In the genomic region with DNA sequence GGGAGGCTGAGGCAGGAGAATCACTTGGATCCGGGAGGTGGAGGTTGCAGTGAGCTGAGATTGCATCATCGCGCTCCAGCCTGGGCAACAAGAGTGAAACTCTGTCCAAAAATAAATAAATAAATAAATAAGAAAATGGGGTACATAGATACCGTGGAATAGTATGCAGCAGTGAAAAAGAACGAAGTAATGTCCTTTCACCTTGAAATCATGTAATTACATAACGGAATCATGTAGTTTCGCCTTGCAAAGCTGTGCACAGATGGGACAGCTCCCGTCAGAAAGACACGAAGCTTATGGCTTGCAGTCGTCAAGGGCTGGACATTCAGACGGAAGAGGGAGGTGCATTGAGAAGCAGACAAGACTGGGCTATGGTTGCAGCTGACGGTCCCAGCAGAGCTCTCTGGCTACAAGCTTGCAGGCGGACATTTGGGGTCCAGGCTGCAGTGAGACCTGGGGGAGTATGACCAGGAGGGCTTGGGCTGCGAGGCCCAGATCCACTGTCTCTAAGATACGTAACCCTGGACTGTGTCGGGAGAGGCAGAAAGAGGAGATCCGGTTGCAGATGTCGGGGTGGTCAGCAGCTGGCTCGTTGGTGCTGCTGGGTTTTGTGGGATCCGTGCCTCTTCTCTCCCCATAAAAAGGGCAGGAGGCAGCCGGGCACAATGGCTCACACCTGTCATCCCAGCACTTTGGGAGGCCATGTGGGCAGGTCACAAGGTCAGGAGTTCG, we compare ENCODE assay signal across 20 cellular contexts. TPM values are rescaled to one million over a fixed set of nuclear protein-coding genes. Genes with fewer than 3 reads are reported as not detected.
DNase-seq lines count a peak whose midpoint lies in the region; ATAC-seq, FAIRE-seq and TF ChIP-seq lines count a peak whose summit lies in the region.
"Had no signal": no experiment of that assay in that cellular context is flagged by ENCODE, and none has a peak within 500 bp of the region (broad histone marks: within the 10 kb centered on the region; RNA-seq: fewer than 3 reads in every experiment).

No MANE protein-coding gene starts in this region.

- H3K4me1 ChIP-seq in K562 (replicated peaks in 1 of 2; ENCODE audit: control insufficient read depth in 2 of 2, insufficient read depth in 2 of 2, low read length in 2 of 2) = no peaks in the 10 kb centered on the region
- H3K4me1 ChIP-seq: A549, Peyer's patch had no signal

- no peaks in the 10 kb centered on the region for H3K79me2 ChIP-seq in K562 (ENCODE audit: control insufficient read depth, insufficient read depth, low read length)

- no peaks in the 10 kb centered on the region for H3K9me1 ChIP-seq in K562 (ENCODE audit: control insufficient read depth, insufficient read depth, low read length)

- H3K9ac ChIP-seq in K562 (ENCODE audit: insufficient read depth in 1 of 2, low read depth in 2 of 2, low read length in 2 of 2) = no peak overlapping the region

- DNase-seq in activated CD8-positive, alpha-beta memory T cell treated with anti-CD3 and anti-CD28 coated beads for 24 hours = peak; percentile 46
- DNase-seq in activated CD8-positive, alpha-beta memory T cell treated with anti-CD3 and anti-CD28 coated beads, Interleukin-2, amount 50 U/mL, for 4 hours = no peak
- DNase-seq in GM12892 (ENCODE audit: insufficient read length) (no peak), K562 (ENCODE audit: extremely low read depth in 1 of 4, low spot score in 3 of 4) (no peak), NCI-H446 treated with DMSO at 0.1 percent for 48 hours (lab: John Stamatoyannopoulos, UW) (no peak), NCI-H2196 (lab: John Stamatoyannopoulos, UW; ENCODE audit: unreplicated experiment) (no peak)
- DNase-seq in stimulated activated CD8-positive, alpha-beta memory T cell treated with anti-CD3 and anti-CD28 coated beads, Interleukin-4, amount 100 ng/mL, for 48 hours = peak; percentile 15
- DNase-seq in activated naive CD4-positive, alpha-beta T cell (lab: John Stamatoyannopoulos, UW) = no peak
- DNase-seq: CD4-positive, CD25-positive, alpha-beta regulatory T cell; DMS53; KBM-7; NCI-H1048; NCI-H2107; NCI-H345; NCI-H774; SHP77 had no signal

- H2AFZ ChIP-seq in K562 (ENCODE audit: low read depth, low read length) = no peak overlapping the region

- no peaks in the 10 kb centered on the region for H3K36me3 ChIP-seq in K562 (ENCODE audit: control insufficient read depth, insufficient read depth, low read length)
- H3K36me3 ChIP-seq: Peyer's patch had no signal

- FAIRE-seq in GM12892 (lab: Jason Lieb, UNC) = peak; percentile 5
- FAIRE-seq in K562 (lab: Jason Lieb, UNC) = no peak
- FAIRE-seq: A549, GM12878 had no signal

- H3K27ac ChIP-seq in K562 (ENCODE audit: extremely low read depth, low read depth, low read length) = no peak overlapping the region
- H3K27ac ChIP-seq: A549, HL-60, Peyer's patch had no signal

- no peak for TF ChIP-seq CTCF in K562 (IDR thresholded peaks at IDR 0.05 in 2 of 3, conservative IDR thresholded peaks at IDR 0.05 in 1 of 3; ENCODE audit: insufficient read depth in 2 of 3, low read depth in 1 of 3, low read length in 3 of 3)

- H4K20me1 ChIP-seq in K562 (replicated peaks; ENCODE audit: control insufficient read depth, insufficient read depth, low read length) = no peaks in the 10 kb centered on the region

- no TSS peak for BruUV-seq in K562 (replicated peaks; lab: Mats Ljungman, UMichigan)

- POLR2A ChIA-PET in K562 (lab: Yijun Ruan, JAX) = no interaction called here

- no peak overlapping the region for H3K4me3 ChIP-seq in K562
- H3K4me3 ChIP-seq: A549, GM12878, Peyer's patch had no signal

- no peaks in the 10 kb centered on the region for H3K27me3 ChIP-seq in K562 (ENCODE audit: control insufficient read depth in 2 of 2, insufficient read depth in 2 of 2, low read length in 2 of 2)
- H3K27me3 ChIP-seq: Peyer's patch had no signal

- CTCF ChIA-PET in K562 (lab: Yijun Ruan, JAX; ENCODE audit: low intra/inter-chr PET ratio) = no interaction called here

- no peak overlapping the region for H3K4me2 ChIP-seq in K562 (ENCODE audit: insufficient read depth, low read length)
- H3K4me2 ChIP-seq: A549 had no signal

- WGBS in K562 (ENCODE audit: insufficient coverage, low coverage, missing lambda C conversion rate) = 29% methylated on average over 14 of the region's 22 CpGs

- TF ChIP-seq POLR2A in GM12892 (IDR thresholded peaks at IDR 0.05; ENCODE audit: low read depth, low read length) (no peak), K562 (conservative IDR thresholded peaks at IDR 0.05) (no peak)

- H3K9me3 ChIP-seq in K562 (replicated peaks; ENCODE audit: control insufficient read depth, insufficient read depth, low read depth, low read length) = no peaks in the 10 kb centered on the region
- H3K9me3 ChIP-seq: A549, Peyer's patch had no signal

- TF ChIP-seq RAD21 in K562 (CRISPR knock-in tag; conservative IDR thresholded peaks at IDR 0.05 in 1 of 2, IDR thresholded peaks at IDR 0.05 in 1 of 2) = no peak

- no peak for ATAC-seq in K562
- ATAC-seq: A549, GM12878 had no signal

- no peak for TF ChIP-seq EP300 in K562 (IDR thresholded peaks at IDR 0.05; ENCODE audit: low read length)

- in situ Hi-C loops in K562 (cut with MboI) = no loop called here

- intact Hi-C loops in K562 (cut with micrococcal nuclease) = no loop called here

TF ChIP-seq in K562, 482 proteins besides CTCF, POLR2A, EP300 and RAD21 (continues in another document):
- TF ChIP-seq, protein P1, sequence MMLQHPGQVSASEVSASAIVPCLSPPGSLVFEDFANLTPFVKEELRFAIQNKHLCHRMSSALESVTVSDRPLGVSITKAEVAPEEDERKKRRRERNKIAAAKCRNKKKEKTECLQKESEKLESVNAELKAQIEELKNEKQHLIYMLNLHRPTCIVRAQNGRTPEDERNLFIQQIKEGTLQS (IDR thresholded peaks at IDR 0.05) = peak; percentile 16; the same call in 1 of the 2 replicates
- TF ChIP-seq, protein P1 (CRISPR knock-in tag; conservative IDR thresholded peaks at IDR 0.05) = no peak
- TF ChIP-seq CREB1 (IDR thresholded peaks at IDR 0.05) (no peak), CREB1 (CRISPR knock-in tag; IDR thresholded peaks at IDR 0.05) (no peak), HSF4 (CRISPR knock-in tag; IDR thresholded peaks at IDR 0.05; ENCODE audit: borderline replicate concordance) (no peak), CCAR2 (IDR thresholded peaks at IDR 0.05; ENCODE audit: low read depth, low read length) (no peak), POLR2B (IDR thresholded peaks at IDR 0.05; ENCODE audit: low read depth, partially characterized antibody) (no peak), CHD2 (IDR thresholded peaks at IDR 0.05; ENCODE audit: low read depth, low read length) (no peak), ZNF311 (CRISPR knock-in tag; IDR thresholded peaks at IDR 0.05) (no peak), PTTG1 (tag; IDR thresholded peaks at IDR 0.05; ENCODE audit: low read depth) (no peak)

RNA-seq across cellular contexts. Expression of a gene that starts 6.2 kb away (rescaled TPM):
- 31.4 TPM for polyA plus RNA-seq in GM12892 (2012; ENCODE audit: missing spikeins)
- total RNA-seq in K562 (2011; cell fraction: chromatin; rRNA removed; ENCODE audit: low replicate concordance) = 0.12 TPM in 1 of 2 replicates, not detected in the other
- total RNA-seq in K562 (2011; cell fraction: nucleolus; rRNA removed) = 0.50 TPM in 1 of 2 replicates, not detected in the other
- not detected in 2 replicates for total RNA-seq in K562 (2011; cell fraction: nucleoplasm; rRNA removed)
- total RNA-seq in K562 (2014; rRNA removed) (0.08 and 0.09 TPM in 2 replicates), K562 (2014; rRNA removed; fragmentation: Illumina TruSeq; extraction: Trizol) (0.03 and 0.04 TPM in 2 replicates), K562 (2015; rRNA removed; fragmentation: Illumina TruSeq; extraction: Trizol) (0.57 and 0.69 TPM in 2 replicates), K562 (2021) (0.31 and 0.72 TPM in 2 replicates)
- polyA plus RNA-seq in K562 (2011; rRNA removed) (not detected in 2 replicates), K562 (2014; fragmentation: Illumina TruSeq; extraction: Trizol) (0.07 and 0.14 TPM in 2 replicates), K562 (2014; fragmentation: Nextera tagmentation; extraction: Ambion mirVana) (not detected), K562 (2014; rRNA removed) (0.04 and 0.07 TPM in 2 replicates)
- polyA plus RNA-seq in K562 (2011; cell fraction: cytosol; rRNA removed) = 0.03 and 0.06 TPM in 2 replicates
- 0.06 TPM in 1 of 2 replicates, not detected in the other for polyA plus RNA-seq in K562 (2011; cell fraction: nucleus; rRNA removed)
- polyA plus RNA-seq in K562 (2012) = 0.65 and 4.6 TPM in 2 replicates
- not detected in 2 replicates for polyA minus RNA-seq in K562 (2011; rRNA and poly(A)+ RNA removed)
- polyA minus RNA-seq in K562 (2011; cell fraction: cytosol; rRNA and poly(A)+ RNA removed) = not detected in 2 replicates
- not detected in 2 replicates for polyA minus RNA-seq in K562 (2011; cell fraction: nucleus; rRNA and poly(A)+ RNA removed)
- polyA plus RNA-seq: A549 had no signal

RNA-seq across cellular contexts. Expression of a gene that starts 48.2 kb away (rescaled TPM):
- polyA plus RNA-seq in GM12892 (2012; ENCODE audit: missing spikeins) = 29.9 TPM
- total RNA-seq in K562 (2011; cell fraction: chromatin; rRNA removed; ENCODE audit: low replicate concordance) = 35.5 and 67.9 TPM in 2 replicates
- total RNA-seq in K562 (2011; cell fraction: nucleolus; rRNA removed) = 47.4 and 50.5 TPM in 2 replicates
- 25.8 and 35.2 TPM in 2 replicates for total RNA-seq in K562 (2011; cell fraction: nucleoplasm; rRNA removed)
- total RNA-seq in K562 (2014; rRNA removed) = 26.8 and 28.0 TPM in 2 replicates
- total RNA-seq in K562 (2014; rRNA removed; fragmentation: Illumina TruSeq; extraction: Trizol) = 5.5 and 6.1 TPM in 2 replicates
- total RNA-seq in K562 (2015; rRNA removed; fragmentation: Illumina TruSeq; extraction: Trizol) = 12.0 and 13.5 TPM in 2 replicates
- 24.2 TPM in 2 replicates for total RNA-seq in K562 (2021)
- polyA plus RNA-seq in K562 (2011; rRNA removed) = 7.8 and 14.2 TPM in 2 replicates
- 8.1 and 9.8 TPM in 2 replicates for polyA plus RNA-seq in K562 (2011; cell fraction: cytosol; rRNA removed)
- polyA plus RNA-seq in K562 (2011; cell fraction: nucleus; rRNA removed) = 154 and 165 TPM in 2 replicates
- 19.4 and 24.5 TPM in 2 replicates for polyA plus RNA-seq in K562 (2012)
- 8.2 and 10.4 TPM in 2 replicates for polyA plus RNA-seq in K562 (2014; fragmentation: Illumina TruSeq; extraction: Trizol)
- polyA plus RNA-seq in K562 (2014; fragmentation: Nextera tagmentation; extraction: Ambion mirVana) = 1 to 10 TPM; 1.2 to 1.3 TPM
- 22.2 and 29.5 TPM in 2 replicates for polyA plus RNA-seq in K562 (2014; rRNA removed)
- 1.9 and 2.1 TPM in 2 replicates for polyA minus RNA-seq in K562 (2011; rRNA and poly(A)+ RNA removed)
- polyA minus RNA-seq in K562 (2011; cell fraction: cytosol; rRNA and poly(A)+ RNA removed) = 4.8 and 5.9 TPM in 2 replicates
- 13.1 and 18.2 TPM in 2 replicates for polyA minus RNA-seq in K562 (2011; cell fraction: nucleus; rRNA and poly(A)+ RNA removed)

Comparison
In these comparisons a context has a peak if more than half of its experiments do, and no peak if none do; other contexts are left out.
1. DNase-seq: peak in activated CD8-positive, alpha-beta memory T cell treated with anti-CD3 and anti-CD28 coated beads for 24 hours (single experiment) and stimulated activated CD8-positive, alpha-beta memory T cell treated with anti-CD3 and anti-CD28 coated beads, Interleukin-4, amount 100 ng/mL, for 48 hours (single experiment); none in activated CD8-positive, alpha-beta memory T cell treated with anti-CD3 and anti-CD28 coated beads, Interleukin-2, amount 50 U/mL, for 4 hours (single experiment), GM12892 (single experiment), K562 (0 of 4), NCI-H446 treated with DMSO at 0.1 percent for 48 hours (single experiment), activated naive CD4-positive, alpha-beta T cell (0 of 4) and NCI-H2196 (single experiment).